Comparison of ENCODE assay signal across 1 cellular context in the genomic region with DNA sequence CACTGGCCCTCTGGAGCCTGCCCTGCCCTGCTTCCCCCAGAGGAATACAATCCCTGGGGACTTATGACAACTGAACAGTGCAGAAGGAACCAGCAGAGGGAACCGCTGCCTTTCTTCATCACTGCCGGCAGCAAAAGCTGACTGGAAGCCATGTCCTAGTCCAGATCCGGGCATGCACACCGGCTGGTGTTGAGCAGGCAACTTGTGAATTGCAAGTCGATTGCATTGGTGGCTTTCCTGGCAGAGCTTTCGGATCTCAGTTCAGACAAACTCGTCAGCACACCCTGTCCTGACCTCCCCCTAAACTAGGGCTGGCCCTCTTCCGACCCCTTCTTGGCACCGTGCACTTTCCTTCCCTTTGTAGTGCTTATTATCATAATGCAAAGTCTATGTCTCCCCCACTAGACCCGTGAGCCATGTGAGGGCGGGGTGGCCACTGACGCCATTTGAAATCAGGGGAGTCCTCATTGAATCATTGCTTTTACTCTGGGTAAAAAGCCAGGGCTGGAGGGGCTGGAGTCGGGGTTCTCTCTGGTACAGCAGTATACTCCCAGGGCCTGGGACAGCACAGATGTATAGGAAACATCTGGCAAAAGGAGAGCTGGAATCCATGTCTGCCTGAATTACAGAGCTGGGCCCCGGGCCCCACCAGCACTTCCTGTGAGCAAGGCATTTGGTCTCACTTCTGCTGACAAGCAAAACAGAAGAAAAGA.
TF ChIP-seq lines count a peak whose summit lies in the region.

No MANE protein-coding gene starts in this region.

TF ChIP-seq in HepG2, 621 proteins besides CTCF, POLR2A, EP300 and RAD21 (continues in another document):
- no peak for TF ChIP-seq PAF1 (CRISPR knock-in tag; IDR thresholded peaks at IDR 0.05)
- no peak for TF ChIP-seq SIX4 (CRISPR knock-in tag; IDR thresholded peaks at IDR 0.05)
- no peak for TF ChIP-seq ZNF326 (CRISPR knock-in tag; IDR thresholded peaks at IDR 0.05; ENCODE audit: borderline replicate concordance)
- TF ChIP-seq, protein P1, sequence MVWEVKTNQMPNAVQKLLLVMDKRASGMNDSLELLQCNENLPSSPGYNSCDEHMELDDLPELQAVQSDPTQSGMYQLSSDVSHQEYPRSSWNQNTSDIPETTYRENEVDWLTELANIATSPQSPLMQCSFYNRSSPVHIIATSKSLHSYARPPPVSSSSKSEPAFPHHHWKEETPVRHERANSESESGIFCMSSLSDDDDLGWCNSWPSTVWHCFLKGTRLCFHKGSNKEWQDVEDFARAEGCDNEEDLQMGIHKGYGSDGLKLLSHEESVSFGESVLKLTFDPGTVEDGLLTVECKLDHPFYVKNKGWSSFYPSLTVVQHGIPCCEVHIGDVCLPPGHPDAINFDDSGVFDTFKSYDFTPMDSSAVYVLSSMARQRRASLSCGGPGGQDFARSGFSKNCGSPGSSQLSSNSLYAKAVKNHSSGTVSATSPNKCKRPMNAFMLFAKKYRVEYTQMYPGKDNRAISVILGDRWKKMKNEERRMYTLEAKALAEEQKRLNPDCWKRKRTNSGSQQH (CRISPR knock-in tag; IDR thresholded peaks at IDR 0.05; ENCODE audit: low read depth): no peak
- no peak for TF ChIP-seq ZFYVE20 (CRISPR knock-in tag; IDR thresholded peaks at IDR 0.05; ENCODE audit: borderline replicate concordance, low read depth)
- no peak for TF ChIP-seq ZNF772 (CRISPR knock-in tag; IDR thresholded peaks at IDR 0.05)
- TF ChIP-seq RBM22 (optimal IDR thresholded peaks at IDR 0.05; ENCODE audit: low read length): no peak
- no peak for TF ChIP-seq JUN (CRISPR knock-in tag; IDR thresholded peaks at IDR 0.05)
- TF ChIP-seq KMT2A (CRISPR knock-in tag; IDR thresholded peaks at IDR 0.05): no peak
- peak; percentile 75 for TF ChIP-seq STAG1 (CRISPR knock-in tag; IDR thresholded peaks at IDR 0.05)
- no peak for TF ChIP-seq ZNF773 (CRISPR knock-in tag; IDR thresholded peaks at IDR 0.05; ENCODE audit: borderline replicate concordance)
- TF ChIP-seq ZNF616 (CRISPR knock-in tag; IDR thresholded peaks at IDR 0.05; ENCODE audit: low read depth): no peak
- TF ChIP-seq MED1 (CRISPR knock-in tag; IDR thresholded peaks at IDR 0.05): peak; percentile 29; the same call in 1 of the 2 replicates
- TF ChIP-seq HOXA3 (CRISPR knock-in tag; IDR thresholded peaks at IDR 0.05): peak; percentile 22; the same call in 1 of the 2 replicates
- TF ChIP-seq ZNF619 (CRISPR knock-in tag; IDR thresholded peaks at IDR 0.05): no peak
- no peak for TF ChIP-seq MAFK (conservative IDR thresholded peaks at IDR 0.05 in 1 of 2, IDR thresholded peaks at IDR 0.05 in 1 of 2; ENCODE audit: low read length in 2 of 2)
- TF ChIP-seq, protein P2, sequence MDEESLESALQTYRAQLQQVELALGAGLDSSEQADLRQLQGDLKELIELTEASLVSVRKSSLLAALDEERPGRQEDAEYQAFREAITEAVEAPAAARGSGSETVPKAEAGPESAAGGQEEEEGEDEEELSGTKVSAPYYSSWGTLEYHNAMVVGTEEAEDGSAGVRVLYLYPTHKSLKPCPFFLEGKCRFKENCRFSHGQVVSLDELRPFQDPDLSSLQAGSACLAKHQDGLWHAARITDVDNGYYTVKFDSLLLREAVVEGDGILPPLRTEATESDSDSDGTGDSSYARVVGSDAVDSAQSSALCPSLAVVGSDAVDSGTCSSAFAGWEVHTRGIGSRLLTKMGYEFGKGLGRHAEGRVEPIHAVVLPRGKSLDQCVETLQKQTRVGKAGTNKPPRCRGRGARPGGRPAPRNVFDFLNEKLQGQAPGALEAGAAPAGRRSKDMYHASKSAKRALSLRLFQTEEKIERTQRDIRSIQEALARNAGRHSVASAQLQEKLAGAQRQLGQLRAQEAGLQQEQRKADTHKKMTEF (CRISPR knock-in tag; IDR thresholded peaks at IDR 0.05): 0 out of 2 replicates have a peak, but pooled peaks have one; percentile 24
- TF ChIP-seq SIN3A (IDR thresholded peaks at IDR 0.05; ENCODE audit: borderline replicate concordance, low read depth, low read length): no peak
- TF ChIP-seq CEBPG (CRISPR knock-in tag; IDR thresholded peaks at IDR 0.05): no peak
- no peak for TF ChIP-seq ZSCAN31 (CRISPR knock-in tag; IDR thresholded peaks at IDR 0.05; ENCODE audit: low read depth)
- TF ChIP-seq CBX2 (IDR thresholded peaks at IDR 0.05; ENCODE audit: low read depth, low read length): no peak
- TF ChIP-seq CBX2 (CRISPR knock-in tag; IDR thresholded peaks at IDR 0.05; ENCODE audit: low read depth): no peak
- TF ChIP-seq SNAI1 (CRISPR knock-in tag; IDR thresholded peaks at IDR 0.05; ENCODE audit: borderline replicate concordance): no peak
- no peak for TF ChIP-seq HNRNPK (IDR thresholded peaks at IDR 0.05; ENCODE audit: low read depth, low read length, poor library complexity, severe bottlenecking)
- 0 out of 2 replicates have a peak, but pooled peaks have one; percentile 36 for TF ChIP-seq POLR2G (IDR thresholded peaks at IDR 0.05; ENCODE audit: low read depth, low read length)
- no peak for TF ChIP-seq HCFC1 (IDR thresholded peaks at IDR 0.05; ENCODE audit: low read depth, low read length)
- no peak for TF ChIP-seq ZNF569 (CRISPR knock-in tag; IDR thresholded peaks at IDR 0.05; ENCODE audit: borderline replicate concordance)
- no peak for TF ChIP-seq TBP (CRISPR knock-in tag; IDR thresholded peaks at IDR 0.05)
- TF ChIP-seq, protein P3, sequence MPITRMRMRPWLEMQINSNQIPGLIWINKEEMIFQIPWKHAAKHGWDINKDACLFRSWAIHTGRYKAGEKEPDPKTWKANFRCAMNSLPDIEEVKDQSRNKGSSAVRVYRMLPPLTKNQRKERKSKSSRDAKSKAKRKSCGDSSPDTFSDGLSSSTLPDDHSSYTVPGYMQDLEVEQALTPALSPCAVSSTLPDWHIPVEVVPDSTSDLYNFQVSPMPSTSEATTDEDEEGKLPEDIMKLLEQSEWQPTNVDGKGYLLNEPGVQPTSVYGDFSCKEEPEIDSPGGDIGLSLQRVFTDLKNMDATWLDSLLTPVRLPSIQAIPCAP (CRISPR knock-in tag; IDR thresholded peaks at IDR 0.05; ENCODE audit: low read depth): no peak
- TF ChIP-seq KLF15 (CRISPR knock-in tag; IDR thresholded peaks at IDR 0.05; ENCODE audit: borderline replicate concordance): no peak
- TF ChIP-seq MAFG (CRISPR knock-in tag; IDR thresholded peaks at IDR 0.05): no peak
- no peak for TF ChIP-seq CHD4 (IDR thresholded peaks at IDR 0.05; ENCODE audit: borderline replicate concordance, low read length)
- TF ChIP-seq ZNF713 (CRISPR knock-in tag; IDR thresholded peaks at IDR 0.05): no peak
- no peak for TF ChIP-seq CCAR2 (optimal IDR thresholded peaks at IDR 0.05; ENCODE audit: low read depth, low read length)
- TF ChIP-seq ZNF605 (CRISPR knock-in tag; IDR thresholded peaks at IDR 0.05): no peak
- no peak for TF ChIP-seq ARHGAP35 (CRISPR knock-in tag; IDR thresholded peaks at IDR 0.05; ENCODE audit: borderline replicate concordance)
- TF ChIP-seq FOXM1 (CRISPR knock-in tag; IDR thresholded peaks at IDR 0.05): no peak
- TF ChIP-seq MED8 (CRISPR knock-in tag; IDR thresholded peaks at IDR 0.05; ENCODE audit: insufficient replicate concordance): no peak
- TF ChIP-seq, protein P4, sequence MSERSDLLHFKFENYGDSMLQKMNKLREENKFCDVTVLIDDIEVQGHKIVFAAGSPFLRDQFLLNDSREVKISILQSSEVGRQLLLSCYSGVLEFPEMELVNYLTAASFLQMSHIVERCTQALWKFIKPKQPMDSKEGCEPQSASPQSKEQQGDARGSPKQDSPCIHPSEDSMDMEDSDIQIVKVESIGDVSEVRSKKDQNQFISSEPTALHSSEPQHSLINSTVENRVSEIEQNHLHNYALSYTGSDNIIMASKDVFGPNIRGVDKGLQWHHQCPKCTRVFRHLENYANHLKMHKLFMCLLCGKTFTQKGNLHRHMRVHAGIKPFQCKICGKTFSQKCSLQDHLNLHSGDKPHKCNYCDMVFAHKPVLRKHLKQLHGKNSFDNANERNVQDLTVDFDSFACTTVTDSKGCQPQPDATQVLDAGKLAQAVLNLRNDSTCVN (CRISPR knock-in tag; IDR thresholded peaks at IDR 0.05; ENCODE audit: borderline replicate concordance): no peak
- no peak for TF ChIP-seq NFIC (IDR thresholded peaks at IDR 0.05; ENCODE audit: low read length)
- no peak for TF ChIP-seq EHMT2 (IDR thresholded peaks at IDR 0.05; ENCODE audit: borderline replicate concordance, low read depth, low read length)
- TF ChIP-seq HOXA9 (CRISPR knock-in tag; IDR thresholded peaks at IDR 0.05; ENCODE audit: borderline replicate concordance): no peak
- no peak for TF ChIP-seq MBNL3 (CRISPR knock-in tag; conservative IDR thresholded peaks at IDR 0.05)
- no peak for TF ChIP-seq RFX5 (IDR thresholded peaks at IDR 0.05; ENCODE audit: low read depth, low read length)
- no peak for TF ChIP-seq FOXK1 (CRISPR knock-in tag; IDR thresholded peaks at IDR 0.05; ENCODE audit: borderline replicate concordance, low read depth)
- TF ChIP-seq HNRNPLL (IDR thresholded peaks at IDR 0.05; ENCODE audit: low read depth, low read length, poor library complexity, severe bottlenecking): no peak
- no peak for TF ChIP-seq NR2F2 (IDR thresholded peaks at IDR 0.05; ENCODE audit: borderline replicate concordance, low read depth)
- TF ChIP-seq, protein P5, sequence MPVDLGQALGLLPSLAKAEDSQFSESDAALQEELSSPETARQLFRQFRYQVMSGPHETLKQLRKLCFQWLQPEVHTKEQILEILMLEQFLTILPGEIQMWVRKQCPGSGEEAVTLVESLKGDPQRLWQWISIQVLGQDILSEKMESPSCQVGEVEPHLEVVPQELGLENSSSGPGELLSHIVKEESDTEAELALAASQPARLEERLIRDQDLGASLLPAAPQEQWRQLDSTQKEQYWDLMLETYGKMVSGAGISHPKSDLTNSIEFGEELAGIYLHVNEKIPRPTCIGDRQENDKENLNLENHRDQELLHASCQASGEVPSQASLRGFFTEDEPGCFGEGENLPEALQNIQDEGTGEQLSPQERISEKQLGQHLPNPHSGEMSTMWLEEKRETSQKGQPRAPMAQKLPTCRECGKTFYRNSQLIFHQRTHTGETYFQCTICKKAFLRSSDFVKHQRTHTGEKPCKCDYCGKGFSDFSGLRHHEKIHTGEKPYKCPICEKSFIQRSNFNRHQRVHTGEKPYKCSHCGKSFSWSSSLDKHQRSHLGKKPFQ (CRISPR knock-in tag; IDR thresholded peaks at IDR 0.05; ENCODE audit: insufficient replicate concordance): no peak
- TF ChIP-seq RFX1 (IDR thresholded peaks at IDR 0.05): no peak
- no peak for TF ChIP-seq FOXO1 (CRISPR knock-in tag; IDR thresholded peaks at IDR 0.05)
- no peak for TF ChIP-seq ZNF747 (CRISPR knock-in tag; IDR thresholded peaks at IDR 0.05; ENCODE audit: borderline replicate concordance)
- TF ChIP-seq ZBTB3 (CRISPR knock-in tag; IDR thresholded peaks at IDR 0.05; ENCODE audit: borderline replicate concordance, low read depth): no peak
- TF ChIP-seq, protein P6, sequence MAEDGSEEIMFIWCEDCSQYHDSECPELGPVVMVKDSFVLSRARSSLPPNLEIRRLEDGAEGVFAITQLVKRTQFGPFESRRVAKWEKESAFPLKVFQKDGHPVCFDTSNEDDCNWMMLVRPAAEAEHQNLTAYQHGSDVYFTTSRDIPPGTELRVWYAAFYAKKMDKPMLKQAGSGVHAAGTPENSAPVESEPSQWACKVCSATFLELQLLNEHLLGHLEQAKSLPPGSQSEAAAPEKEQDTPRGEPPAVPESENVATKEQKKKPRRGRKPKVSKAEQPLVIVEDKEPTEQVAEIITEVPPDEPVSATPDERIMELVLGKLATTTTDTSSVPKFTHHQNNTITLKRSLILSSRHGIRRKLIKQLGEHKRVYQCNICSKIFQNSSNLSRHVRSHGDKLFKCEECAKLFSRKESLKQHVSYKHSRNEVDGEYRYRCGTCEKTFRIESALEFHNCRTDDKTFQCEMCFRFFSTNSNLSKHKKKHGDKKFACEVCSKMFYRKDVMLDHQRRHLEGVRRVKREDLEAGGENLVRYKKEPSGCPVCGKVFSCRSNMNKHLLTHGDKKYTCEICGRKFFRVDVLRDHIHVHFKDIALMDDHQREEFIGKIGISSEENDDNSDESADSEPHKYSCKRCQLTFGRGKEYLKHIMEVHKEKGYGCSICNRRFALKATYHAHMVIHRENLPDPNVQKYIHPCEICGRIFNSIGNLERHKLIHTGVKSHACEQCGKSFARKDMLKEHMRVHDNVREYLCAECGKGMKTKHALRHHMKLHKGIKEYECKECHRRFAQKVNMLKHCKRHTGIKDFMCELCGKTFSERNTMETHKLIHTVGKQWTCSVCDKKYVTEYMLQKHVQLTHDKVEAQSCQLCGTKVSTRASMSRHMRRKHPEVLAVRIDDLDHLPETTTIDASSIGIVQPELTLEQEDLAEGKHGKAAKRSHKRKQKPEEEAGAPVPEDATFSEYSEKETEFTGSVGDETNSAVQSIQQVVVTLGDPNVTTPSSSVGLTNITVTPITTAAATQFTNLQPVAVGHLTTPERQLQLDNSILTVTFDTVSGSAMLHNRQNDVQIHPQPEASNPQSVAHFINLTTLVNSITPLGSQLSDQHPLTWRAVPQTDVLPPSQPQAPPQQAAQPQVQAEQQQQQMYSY (CRISPR knock-in tag; IDR thresholded peaks at IDR 0.05): peak; percentile 58; the same call in 1 of the 2 replicates
- TF ChIP-seq, protein P7, sequence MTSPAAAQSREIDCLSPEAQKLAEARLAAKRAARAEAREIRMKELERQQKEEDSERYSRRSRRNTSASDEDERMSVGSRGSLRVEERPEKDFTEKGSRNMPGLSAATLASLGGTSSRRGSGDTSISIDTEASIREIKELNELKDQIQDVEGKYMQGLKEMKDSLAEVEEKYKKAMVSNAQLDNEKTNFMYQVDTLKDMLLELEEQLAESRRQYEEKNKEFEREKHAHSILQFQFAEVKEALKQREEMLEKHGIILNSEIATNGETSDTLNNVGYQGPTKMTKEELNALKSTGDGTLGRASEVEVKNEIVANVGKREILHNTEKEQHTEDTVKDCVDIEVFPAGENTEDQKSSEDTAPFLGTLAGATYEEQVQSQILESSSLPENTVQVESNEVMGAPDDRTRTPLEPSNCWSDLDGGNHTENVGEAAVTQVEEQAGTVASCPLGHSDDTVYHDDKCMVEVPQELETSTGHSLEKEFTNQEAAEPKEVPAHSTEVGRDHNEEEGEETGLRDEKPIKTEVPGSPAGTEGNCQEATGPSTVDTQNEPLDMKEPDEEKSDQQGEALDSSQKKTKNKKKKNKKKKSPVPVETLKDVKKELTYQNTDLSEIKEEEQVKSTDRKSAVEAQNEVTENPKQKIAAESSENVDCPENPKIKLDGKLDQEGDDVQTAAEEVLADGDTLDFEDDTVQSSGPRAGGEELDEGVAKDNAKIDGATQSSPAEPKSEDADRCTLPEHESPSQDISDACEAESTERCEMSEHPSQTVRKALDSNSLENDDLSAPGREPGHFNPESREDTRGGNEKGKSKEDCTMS (CRISPR knock-in tag; conservative IDR thresholded peaks at IDR 0.05): no peak
- TF ChIP-seq, protein P8, sequence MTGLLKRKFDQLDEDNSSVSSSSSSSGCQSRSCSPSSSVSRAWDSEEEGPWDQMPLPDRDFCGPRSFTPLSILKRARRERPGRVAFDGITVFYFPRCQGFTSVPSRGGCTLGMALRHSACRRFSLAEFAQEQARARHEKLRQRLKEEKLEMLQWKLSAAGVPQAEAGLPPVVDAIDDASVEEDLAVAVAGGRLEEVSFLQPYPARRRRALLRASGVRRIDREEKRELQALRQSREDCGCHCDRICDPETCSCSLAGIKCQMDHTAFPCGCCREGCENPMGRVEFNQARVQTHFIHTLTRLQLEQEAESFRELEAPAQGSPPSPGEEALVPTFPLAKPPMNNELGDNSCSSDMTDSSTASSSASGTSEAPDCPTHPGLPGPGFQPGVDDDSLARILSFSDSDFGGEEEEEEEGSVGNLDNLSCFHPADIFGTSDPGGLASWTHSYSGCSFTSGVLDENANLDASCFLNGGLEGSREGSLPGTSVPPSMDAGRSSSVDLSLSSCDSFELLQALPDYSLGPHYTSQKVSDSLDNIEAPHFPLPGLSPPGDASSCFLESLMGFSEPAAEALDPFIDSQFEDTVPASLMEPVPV (CRISPR knock-in tag; IDR thresholded peaks at IDR 0.05): no peak
